Comparison of ENCODE assay signal across 23 cellular contexts in the genomic region with DNA sequence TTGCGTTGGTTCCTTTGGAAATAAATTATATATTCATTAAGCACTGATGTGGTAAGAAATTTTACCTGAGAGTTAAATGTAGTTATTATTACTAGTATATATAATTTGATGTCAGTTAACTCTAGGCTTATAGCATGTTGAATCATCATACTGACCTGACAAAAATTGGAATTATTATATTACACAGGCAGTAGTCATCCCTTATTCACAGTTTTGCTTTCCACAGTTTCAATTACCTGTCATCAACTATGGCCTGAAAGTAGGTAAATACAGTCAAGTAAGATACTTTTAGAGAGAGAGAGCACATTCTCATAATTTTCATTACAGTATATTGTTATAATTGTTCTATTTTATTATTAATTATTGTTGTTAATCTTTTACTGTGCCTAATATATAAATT.
"Had no signal": no experiment of that assay in that cellular context is flagged by ENCODE, and none has a peak within 500 bp of the region (broad histone marks: within the 10 kb centered on the region; RNA-seq: fewer than 3 reads in every experiment).

No MANE protein-coding gene starts in this region.

- H3K27me3 ChIP-seq: dorsolateral prefrontal cortex, esophagus squamous epithelium, gastroesophageal sphincter, heart left ventricle, hepatocyte had no signal

- DNase-seq: dermis blood vessel endothelial cell; dorsolateral prefrontal cortex; effector CD4-positive, alpha-beta T cell; effector memory CD4-positive, alpha-beta T cell; esophagus squamous epithelium; foreskin fibroblast; heart left ventricle; hypothalamus; immature natural killer cell; islet precursor cell; kidney; kidney glomerular epithelial cell; left colon; left ventricle myocardium inferior; lower lobe of right lung; mesenchymal stem cell; mucosa of descending colon; naive B cell had no signal

- H3K4me3 ChIP-seq: coronary artery, dorsolateral prefrontal cortex, esophagus squamous epithelium, gastroesophageal sphincter, heart left ventricle, hepatocyte, left ventricle myocardium inferior, lower lobe of right lung, mucosa of descending colon had no signal

- H3K4me1 ChIP-seq: esophagus squamous epithelium, gastroesophageal sphincter, heart left ventricle, left ventricle myocardium inferior, lower lobe of right lung had no signal

- FAIRE-seq: endothelial cell of umbilical vein had no signal

- H3K9me3 ChIP-seq: esophagus squamous epithelium, lower lobe of right lung, mucosa of descending colon had no signal

- H3K36me3 ChIP-seq: esophagus squamous epithelium, gastroesophageal sphincter, heart left ventricle, left ventricle myocardium inferior, lower lobe of right lung had no signal

- ATAC-seq: gastroesophageal sphincter, heart left ventricle, left colon, left lobe of liver, lower lobe of right lung, mucosa of descending colon had no signal

- H3K27ac ChIP-seq: coronary artery, dorsolateral prefrontal cortex, esophagus squamous epithelium, gastroesophageal sphincter, heart left ventricle, hepatocyte, left ventricle myocardium inferior, lower lobe of right lung had no signal
